20 cellular contexts compared by ENCODE assay signal in the genomic region with DNA sequence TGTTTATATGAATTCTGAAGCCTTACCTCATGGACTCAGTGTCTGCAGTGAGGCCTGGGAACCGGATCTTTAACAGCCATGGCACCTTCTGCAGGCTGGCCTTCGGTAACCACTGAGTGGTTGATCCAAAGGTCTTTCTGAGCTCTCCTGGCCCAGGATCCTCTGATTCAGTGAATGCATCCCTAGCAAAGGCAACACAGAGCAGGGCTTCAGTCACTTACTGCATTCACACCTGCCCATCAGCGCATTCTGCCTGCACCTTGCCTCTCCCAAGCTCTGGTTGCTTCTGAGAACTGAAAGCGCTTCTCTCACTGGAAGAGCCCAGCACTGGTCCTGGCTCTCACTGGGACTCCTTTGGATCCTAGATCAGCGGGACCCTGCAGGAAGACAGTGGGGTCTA. TPM values are rescaled to one million over a fixed set of nuclear protein-coding genes. Genes with fewer than 3 reads are reported as not detected.
A peak's percentile ranks its signal among the peaks of the same experiment; 100 is the strongest.
DNase-seq lines count a peak whose midpoint lies in the region; ATAC-seq and TF ChIP-seq lines count a peak whose summit lies in the region.
"Had no signal": no experiment of that assay in that cellular context is flagged by ENCODE, and none has a peak within 500 bp of the region (broad histone marks: within the 10 kb centered on the region; RNA-seq: fewer than 3 reads in every experiment).

No MANE protein-coding gene starts in this region.

- 0 out of 2 replicates have a peak, but pooled peaks cover 6% of the 10 kb centered on the region for H3K4me1 ChIP-seq in GM23338 (ENCODE audit: insufficient read depth)
- peaks cover 6 to 23% (median 17%) of the 10 kb centered on the region in 5 donors for H3K4me1 ChIP-seq in subcutaneous abdominal adipose tissue (ENCODE audit: control insufficient read depth in 5 of 5, insufficient read depth in 5 of 5, low read length in 5 of 5)
- H3K4me1 ChIP-seq: A549 had no signal

- H3F3A ChIP-seq in GM23338 (replicated peaks; ENCODE audit: low read depth): no peaks in the 10 kb centered on the region

- H3K9me3 Mint-ChIP-seq in GM23338: no peaks in the 10 kb centered on the region

- no peaks in the 10 kb centered on the region for H3K9me2 ChIP-seq in GM23338 (ENCODE audit: insufficient read depth)

- peaks cover 2% of the 10 kb centered on the region for H3K27me3 Mint-ChIP-seq in GM23338 (ENCODE audit: insufficient read depth, low read depth, poor library complexity)

- H3K27ac ChIP-seq in GM23338 (ENCODE audit: low read depth) (no peak overlapping the region), coronary artery (peak overlapping the region; percentile 37 to 54), layer of hippocampus (ENCODE audit: low read depth, low read length) (peak overlapping the region; percentile 30), subcutaneous abdominal adipose tissue (ENCODE audit: low read depth, low read length) (peak overlapping the region; percentile 55)
- H3K27ac ChIP-seq: A549, C4-2B, HL-60, RWPE1 had no signal

- no peaks in the 10 kb centered on the region for H3K9me3 ChIP-seq in subcutaneous abdominal adipose tissue (ENCODE audit: control insufficient read depth in 5 of 5, low read length in 5 of 5)

- H3K4me1 Mint-ChIP-seq in GM23338: peaks cover 8% of the 10 kb centered on the region

- H3K36me3 Mint-ChIP-seq in GM23338 (ENCODE audit: low read depth): no peaks in the 10 kb centered on the region

- TF ChIP-seq CTCF in GM23338 (conservative IDR thresholded peaks at IDR 0.05; ENCODE audit: low read depth in 2 of 2) (no peak), coronary artery (IDR thresholded peaks at IDR 0.05) (no peak)

- no peak overlapping the region for H3K4me3 Mint-ChIP-seq in GM23338

- H3K27me3 ChIP-seq in GM23338 (ENCODE audit: insufficient read depth): no peaks in the 10 kb centered on the region
- H3K27me3 ChIP-seq in layer of hippocampus (ENCODE audit: control insufficient read depth, insufficient read depth, low read length): no peaks in the 10 kb centered on the region
- no peaks in the 10 kb centered on the region for H3K27me3 ChIP-seq in subcutaneous abdominal adipose tissue (ENCODE audit: control insufficient read depth in 5 of 5, insufficient read depth in 4 of 5, low read length in 5 of 5)

- 0 out of 2 replicates have a peak overlapping the region, but pooled peaks have one; percentile 38 for H2AFZ ChIP-seq in GM23338

- H3K27ac Mint-ChIP-seq in GM23338: no peak overlapping the region

- H4K20me1 ChIP-seq in GM23338 (replicated peaks; ENCODE audit: insufficient read depth): no peaks in the 10 kb centered on the region

- no peak overlapping the region for H3K4me3 ChIP-seq in GM23338
- H3K4me3 ChIP-seq in coronary artery: no peak overlapping the region
- no peak overlapping the region for H3K4me3 ChIP-seq in subcutaneous abdominal adipose tissue (ENCODE audit: low read depth in 1 of 5, low read length in 5 of 5)
- H3K4me3 ChIP-seq: A549, GM12878, K562 had no signal

- DNase-seq in GM23338 (ENCODE audit: low spot score): no peak
- no peak for DNase-seq in coronary artery (ENCODE audit: low spot score)
- no peak for DNase-seq in NCI-H1417 treated with DMSO at 0.1 percent for 48 hours (lab: John Stamatoyannopoulos, UW)
- DNase-seq: COR-L47; GOT3; NCI-H2107; NCI-H69; NK-92 treated with Interleukin-12 subunit alpha and Interleukin-12 subunit beta, amount 100 ng/mL, for 24 hours; OCI-M1 had no signal

- H3K36me3 ChIP-seq in GM23338 (ENCODE audit: insufficient read depth) (no peaks in the 10 kb centered on the region), subcutaneous abdominal adipose tissue (ENCODE audit: control insufficient read depth in 5 of 5, insufficient read depth in 5 of 5, low read length in 5 of 5) (no peaks in the 10 kb centered on the region)

- no peak overlapping the region for H3K9ac ChIP-seq in subcutaneous abdominal adipose tissue (ENCODE audit: low read length in 5 of 5)

- ATAC-seq in GM23338 (no peak), HG03460 (IDR thresholded peaks at IDR 0.05; ENCODE audit: unreplicated experiment) (no peak), GM21825 (IDR thresholded peaks at IDR 0.05; ENCODE audit: unreplicated experiment) (no peak), HG02938 (IDR thresholded peaks at IDR 0.05; ENCODE audit: unreplicated experiment) (no peak)
- ATAC-seq: A549, GM12878, K562 had no signal

- H3K4me2 ChIP-seq in GM23338: no peak overlapping the region
- H3K4me2 ChIP-seq: A549 had no signal

- no peaks in the 10 kb centered on the region for H3K79me2 ChIP-seq in GM23338 (replicated peaks; ENCODE audit: insufficient read depth)

TF ChIP-seq in GM23338, 12 proteins besides CTCF, POLR2A, EP300 and RAD21 (continues in another document):
- TF ChIP-seq CREB1 (CRISPR knock-in tag; IDR thresholded peaks at IDR 0.05; ENCODE audit: low read depth) (no peak), ZNF114 (CRISPR knock-in tag; IDR thresholded peaks at IDR 0.05) (no peak), ZNF331 (CRISPR knock-in tag; IDR thresholded peaks at IDR 0.05; ENCODE audit: low read depth) (no peak), EZH2 (IDR thresholded peaks at IDR 0.05; ENCODE audit: low read depth, unreplicated experiment) (no peak)
- TF ChIP-seq, protein P1, sequence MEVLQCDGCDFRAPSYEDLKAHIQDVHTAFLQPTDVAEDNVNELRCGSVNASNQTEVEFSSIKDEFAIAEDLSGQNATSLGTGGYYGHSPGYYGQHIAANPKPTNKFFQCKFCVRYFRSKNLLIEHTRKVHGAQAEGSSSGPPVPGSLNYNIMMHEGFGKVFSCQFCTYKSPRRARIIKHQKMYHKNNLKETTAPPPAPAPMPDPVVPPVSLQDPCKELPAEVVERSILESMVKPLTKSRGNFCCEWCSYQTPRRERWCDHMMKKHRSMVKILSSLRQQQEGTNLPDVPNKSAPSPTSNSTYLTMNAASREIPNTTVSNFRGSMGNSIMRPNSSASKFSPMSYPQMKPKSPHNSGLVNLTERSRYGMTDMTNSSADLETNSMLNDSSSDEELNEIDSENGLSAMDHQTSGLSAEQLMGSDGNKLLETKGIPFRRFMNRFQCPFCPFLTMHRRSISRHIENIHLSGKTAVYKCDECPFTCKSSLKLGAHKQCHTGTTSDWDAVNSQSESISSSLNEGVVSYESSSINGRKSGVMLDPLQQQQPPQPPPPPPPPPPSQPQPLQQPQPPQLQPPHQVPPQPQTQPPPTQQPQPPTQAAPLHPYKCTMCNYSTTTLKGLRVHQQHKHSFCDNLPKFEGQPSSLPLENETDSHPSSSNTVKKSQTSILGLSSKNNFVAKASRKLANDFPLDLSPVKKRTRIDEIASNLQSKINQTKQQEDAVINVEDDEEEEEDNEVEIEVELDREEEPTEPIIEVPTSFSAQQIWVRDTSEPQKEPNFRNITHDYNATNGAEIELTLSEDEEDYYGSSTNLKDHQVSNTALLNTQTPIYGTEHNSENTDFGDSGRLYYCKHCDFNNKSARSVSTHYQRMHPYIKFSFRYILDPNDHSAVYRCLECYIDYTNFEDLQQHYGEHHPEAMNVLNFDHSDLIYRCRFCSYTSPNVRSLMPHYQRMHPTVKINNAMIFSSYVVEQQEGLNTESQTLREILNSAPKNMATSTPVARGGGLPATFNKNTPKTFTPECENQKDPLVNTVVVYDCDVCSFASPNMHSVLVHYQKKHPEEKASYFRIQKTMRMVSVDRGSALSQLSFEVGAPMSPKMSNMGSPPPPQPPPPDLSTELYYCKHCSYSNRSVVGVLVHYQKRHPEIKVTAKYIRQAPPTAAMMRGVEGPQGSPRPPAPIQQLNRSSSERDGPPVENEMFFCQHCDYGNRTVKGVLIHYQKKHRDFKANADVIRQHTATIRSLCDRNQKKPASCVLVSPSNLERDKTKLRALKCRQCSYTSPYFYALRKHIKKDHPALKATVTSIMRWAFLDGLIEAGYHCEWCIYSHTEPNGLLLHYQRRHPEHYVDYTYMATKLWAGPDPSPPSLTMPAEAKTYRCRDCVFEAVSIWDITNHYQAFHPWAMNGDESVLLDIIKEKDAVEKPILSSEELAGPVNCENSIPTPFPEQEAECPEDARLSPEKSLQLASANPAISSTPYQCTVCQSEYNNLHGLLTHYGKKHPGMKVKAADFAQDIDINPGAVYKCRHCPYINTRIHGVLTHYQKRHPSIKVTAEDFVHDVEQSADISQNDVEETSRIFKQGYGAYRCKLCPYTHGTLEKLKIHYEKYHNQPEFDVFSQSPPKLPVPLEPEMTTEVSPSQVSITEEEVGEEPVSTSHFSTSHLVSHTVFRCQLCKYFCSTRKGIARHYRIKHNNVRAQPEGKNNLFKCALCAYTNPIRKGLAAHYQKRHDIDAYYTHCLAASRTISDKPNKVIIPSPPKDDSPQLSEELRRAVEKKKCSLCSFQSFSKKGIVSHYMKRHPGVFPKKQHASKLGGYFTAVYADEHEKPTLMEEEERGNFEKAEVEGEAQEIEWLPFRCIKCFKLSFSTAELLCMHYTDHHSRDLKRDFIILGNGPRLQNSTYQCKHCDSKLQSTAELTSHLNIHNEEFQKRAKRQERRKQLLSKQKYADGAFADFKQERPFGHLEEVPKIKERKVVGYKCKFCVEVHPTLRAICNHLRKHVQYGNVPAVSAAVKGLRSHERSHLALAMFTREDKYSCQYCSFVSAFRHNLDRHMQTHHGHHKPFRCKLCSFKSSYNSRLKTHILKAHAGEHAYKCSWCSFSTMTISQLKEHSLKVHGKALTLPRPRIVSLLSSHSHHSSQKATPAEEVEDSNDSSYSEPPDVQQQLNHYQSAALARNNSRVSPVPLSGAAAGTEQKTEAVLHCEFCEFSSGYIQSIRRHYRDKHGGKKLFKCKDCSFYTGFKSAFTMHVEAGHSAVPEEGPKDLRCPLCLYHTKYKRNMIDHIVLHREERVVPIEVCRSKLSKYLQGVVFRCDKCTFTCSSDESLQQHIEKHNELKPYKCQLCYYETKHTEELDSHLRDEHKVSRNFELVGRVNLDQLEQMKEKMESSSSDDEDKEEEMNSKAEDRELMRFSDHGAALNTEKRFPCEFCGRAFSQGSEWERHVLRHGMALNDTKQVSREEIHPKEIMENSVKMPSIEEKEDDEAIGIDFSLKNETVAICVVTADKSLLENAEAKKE (CRISPR knock-in tag; IDR thresholded peaks at IDR 0.05): no peak
- TF ChIP-seq, protein P2, sequence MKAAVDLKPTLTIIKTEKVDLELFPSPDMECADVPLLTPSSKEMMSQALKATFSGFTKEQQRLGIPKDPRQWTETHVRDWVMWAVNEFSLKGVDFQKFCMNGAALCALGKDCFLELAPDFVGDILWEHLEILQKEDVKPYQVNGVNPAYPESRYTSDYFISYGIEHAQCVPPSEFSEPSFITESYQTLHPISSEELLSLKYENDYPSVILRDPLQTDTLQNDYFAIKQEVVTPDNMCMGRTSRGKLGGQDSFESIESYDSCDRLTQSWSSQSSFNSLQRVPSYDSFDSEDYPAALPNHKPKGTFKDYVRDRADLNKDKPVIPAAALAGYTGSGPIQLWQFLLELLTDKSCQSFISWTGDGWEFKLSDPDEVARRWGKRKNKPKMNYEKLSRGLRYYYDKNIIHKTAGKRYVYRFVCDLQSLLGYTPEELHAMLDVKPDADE (IDR thresholded peaks at IDR 0.05): no peak

RNA-seq across cellular contexts. Expression of a gene that starts 8.4 kb away (rescaled TPM):
- total RNA-seq in GM23338 (2014; rRNA removed; shearing (Covaris generic)): not detected in 2 replicates
- not detected in 2 replicates for polyA plus RNA-seq in GM23338 (2016; fragmentation: Nextera tagmentation; extraction: Ambion mirVana)
- total RNA-seq: GM12878, K562 had no signal
- polyA plus RNA-seq: A549, GM12878, K562 had no signal

RNA-seq across cellular contexts. Expression of a gene that starts 23.6 kb away (rescaled TPM):
- 51.8 and 70.7 TPM in 2 replicates for total RNA-seq in GM23338 (2014; rRNA removed; shearing (Covaris generic))
- polyA plus RNA-seq in GM23338 (2016; fragmentation: Nextera tagmentation; extraction: Ambion mirVana): 71.5 and 72.9 TPM in 2 replicates

RNA-seq across cellular contexts. Expression of a gene that starts 45.9 kb away (rescaled TPM):
- total RNA-seq in GM23338 (2014; rRNA removed; shearing (Covaris generic)): not detected in 2 replicates
- not detected in 2 replicates for polyA plus RNA-seq in GM23338 (2016; fragmentation: Nextera tagmentation; extraction: Ambion mirVana)
- total RNA-seq: GM12878, K562 had no signal
- polyA plus RNA-seq: A549, GM12878, K562 had no signal
